ENCODE assay signal across 8 cellular contexts in genomic region chr1:214280386-214281029, GRCh38. TPM values are rescaled to one million over a fixed set of nuclear protein-coding genes. Genes with fewer than 3 reads are reported as not detected.
DNase-seq lines count a peak whose midpoint lies in the region; ATAC-seq and TF ChIP-seq lines count a peak whose summit lies in the region.

No MANE protein-coding gene starts in this region.

- peak overlapping the region; percentile 30 for H3K27ac ChIP-seq in iPS-20b (ENCODE audit: low read length)
- peak overlapping the region; percentile 85 to 96 (median 90) for H3K27ac ChIP-seq in sigmoid colon

- peak; percentile 71 for DNase-seq in Caki2 (ENCODE audit: low read depth)
- DNase-seq in GM19240 (ENCODE audit: insufficient read length, low spot score): peak; percentile 33
- no peak for DNase-seq in NT2/D1 (ENCODE audit: low read depth, low spot score)
- DNase-seq in astrocyte of the hippocampus (ENCODE audit: low read depth, low spot score): peak; percentile 68
- no peak for DNase-seq in sigmoid colon
- DNase-seq in OCI-M2 (lab: John Stamatoyannopoulos, UW; ENCODE audit: unreplicated experiment): no peak

- WGBS in sigmoid colon, 2 donors: 1% methylated on average over 44 of the region's 44 CpGs

- in situ Hi-C loops in Caki2 (cut with HindIII; ENCODE audit: low pct_unique_long_range_greater_than_20kb, low sequenced_read_pairs): no loop called here

- H3K9me3 ChIP-seq in NT2/D1 (ENCODE audit: insufficient read depth, low read length) (no peaks in the 10 kb centered on the region; the same call in 1 of the 2 replicates), iPS-20b (ENCODE audit: insufficient read depth, low read depth, low read length) (no peaks in the 10 kb centered on the region), sigmoid colon (no peaks in the 10 kb centered on the region)

- TF ChIP-seq POLR2A in sigmoid colon (IDR thresholded peaks at IDR 0.05): no peak

- TF ChIP-seq CTCF in sigmoid colon (IDR thresholded peaks at IDR 0.05): no peak

- no peaks in the 10 kb centered on the region for H3K27me3 ChIP-seq in NT2/D1 (ENCODE audit: insufficient read depth, insufficient read length)
- peaks cover 61% of the 10 kb centered on the region for H3K27me3 ChIP-seq in iPS-20b (ENCODE audit: insufficient read depth, low read length)
- H3K27me3 ChIP-seq in sigmoid colon: no peaks in the 10 kb centered on the region

- peak overlapping the region; percentile 94 for H3K9ac ChIP-seq in NT2/D1 (ENCODE audit: insufficient read length, low read depth)
- peak overlapping the region; percentile 83; the same call in 1 of the 2 replicates for H3K9ac ChIP-seq in iPS-20b (ENCODE audit: low read depth, low read length)

- H3K36me3 ChIP-seq in NT2/D1 (ENCODE audit: insufficient read depth, insufficient read length, low read length) (peaks cover 8% of the 10 kb centered on the region), iPS-20b (ENCODE audit: insufficient read depth, low read depth, low read length) (no peaks in the 10 kb centered on the region), sigmoid colon (no peaks in the 10 kb centered on the region)

- ATAC-seq in HG03175 (IDR thresholded peaks at IDR 0.05; ENCODE audit: unreplicated experiment): peak; percentile 59

- H3K4me3 ChIP-seq in NT2/D1 (ENCODE audit: insufficient read length, low read depth) (peak overlapping the region; percentile 78), iPS-20b (ENCODE audit: low read length) (peak overlapping the region; percentile 88), sigmoid colon (peak overlapping the region; percentile 76 to 97 (median 86))

- intact Hi-C loops in sigmoid colon (cut with DNase I): no loop called here

- H3K4me1 ChIP-seq in NT2/D1 (ENCODE audit: insufficient read depth, insufficient read length): no peaks in the 10 kb centered on the region
- H3K4me1 ChIP-seq in iPS-20b (ENCODE audit: insufficient read depth, low read length): peaks cover 16% of the 10 kb centered on the region
- peaks cover 0 to 27% (median 11%) of the 10 kb centered on the region in 4 donors for H3K4me1 ChIP-seq in sigmoid colon

- no peak for TF ChIP-seq EP300 in sigmoid colon (IDR thresholded peaks at IDR 0.05)

RNA-seq across cellular contexts. Expression of gene SMYD2, which starts 0.5 kb away (rescaled TPM):
- total RNA-seq in Caki2 (2014; rRNA removed; shearing (Covaris generic); ENCODE audit: low replicate concordance): 98.0 and 109 TPM in 2 replicates
- total RNA-seq in sigmoid colon: 10 to 100 TPM; 12.5 to 19.9 (median 15.9) TPM
- polyA plus RNA-seq in sigmoid colon: 10 to 100 TPM; 14.3 to 23.4 (median 16.7) TPM

Comparison
In these comparisons a context has a peak if more than half of its experiments do, and no peak if none do; other contexts are left out.
1. DNase-seq: peak in Caki2 (single experiment), GM19240 (single experiment) and astrocyte of the hippocampus (single experiment); none in NT2/D1 (single experiment), sigmoid colon (single experiment) and OCI-M2 (single experiment).
2. Peak in every context shown above with its lines, with median percentiles within 50 percentile points of each other: H3K4me3 ChIP-seq.